ENCODE assay signal across 8 cellular contexts in genomic region chr10:71889388-71889987, GRCh38. TPM values are rescaled to one million over a fixed set of nuclear protein-coding genes. Genes with fewer than 3 reads are reported as not detected.
A peak's percentile ranks its signal among the peaks of the same experiment; 100 is the strongest.
DNase-seq lines count a peak whose midpoint lies in the region; ATAC-seq, FAIRE-seq and TF ChIP-seq lines count a peak whose summit lies in the region.

No MANE protein-coding gene starts in this region.

- no peaks in the 10 kb centered on the region for H3K9me1 ChIP-seq in endothelial cell of umbilical vein (replicated peaks; ENCODE audit: control insufficient read depth, extremely low read depth, insufficient read depth, low read length)

- H4K20me1 ChIP-seq in endothelial cell of umbilical vein (replicated peaks; ENCODE audit: control insufficient read depth, extremely low read depth, insufficient read depth, low read length) = no peaks in the 10 kb centered on the region

- POLR2A ChIA-PET in Panc1 (lab: Charles Lee) = interaction anchor here (0.6 to 0.7 kb wide), 2 partner anchors 29 to 178 kb away, joined by 3 read pairs; no protein-coding TSS in a partner anchor
- POLR2A ChIA-PET in endothelial cell of umbilical vein (lab: Charles Lee) = no interaction called here

- peak; percentile 49 for FAIRE-seq in endothelial cell of umbilical vein (lab: Jason Lieb, UNC)

- peak; percentile 43 for ATAC-seq in Panc1
- ATAC-seq in HG03342 (IDR thresholded peaks at IDR 0.05; ENCODE audit: unreplicated experiment) = no peak
- no peak for ATAC-seq in GM21381 (IDR thresholded peaks at IDR 0.05; ENCODE audit: unreplicated experiment)

- dilution Hi-C loops in endothelial cell of umbilical vein (cut with MboI; ENCODE audit: extremely low pct_ligation_motif_present, low sequenced_read_pairs) = no loop called here

- TF ChIP-seq CTCF in GM06990 (IDR thresholded peaks at IDR 0.05; ENCODE audit: insufficient read depth, low read length, poor library complexity, severe bottlenecking) (peak; percentile 5), Panc1 (IDR thresholded peaks at IDR 0.05) (no peak), endothelial cell of umbilical vein (IDR thresholded peaks at IDR 0.05; ENCODE audit: extremely low read depth in 1 of 2, insufficient read depth in 1 of 2, low read depth in 1 of 2, low read length in 2 of 2) (no peak), neutrophil (IDR thresholded peaks at IDR 0.05) (no peak)

- H3K27me3 ChIP-seq in GM06990 (replicated peaks; ENCODE audit: control insufficient read depth, insufficient read depth, low read length) = no peaks in the 10 kb centered on the region
- no peaks in the 10 kb centered on the region for H3K27me3 ChIP-seq in Panc1 (ENCODE audit: control insufficient read depth, insufficient read depth, low read length)
- no peaks in the 10 kb centered on the region for H3K27me3 ChIP-seq in endothelial cell of umbilical vein (ENCODE audit: control insufficient read depth in 2 of 2, insufficient read depth in 2 of 2, low read length in 2 of 2)
- no peaks in the 10 kb centered on the region for H3K27me3 ChIP-seq in neutrophil

- peak overlapping the region; percentile 87 for H2AFZ ChIP-seq in endothelial cell of umbilical vein (ENCODE audit: low read depth, low read length)

- intact Hi-C loops in Panc1 (cut with micrococcal nuclease; ENCODE audit: unreplicated experiment) (no loop called here), endothelial cell of umbilical vein (cut with micrococcal nuclease) (loop anchor here (1.0 kb wide), 1 partner anchor 40 kb away; no protein-coding TSS in a partner anchor)

- CTCF ChIA-PET in Panc1 (lab: Charles Lee) = interaction anchor here (0.7 to 1.2 kb wide), 2 partner anchors 76 to 159 kb away, joined by 3 to 4 read pairs; no protein-coding TSS in a partner anchor
- CTCF ChIA-PET in endothelial cell of umbilical vein (lab: Charles Lee) = interaction anchor here (1.5 kb wide), 1 partner anchor 39 kb away, joined by 3 read pairs; the partner anchor contains the start of gene PSAP

- peak overlapping the region; percentile 87 for H3K4me2 ChIP-seq in endothelial cell of umbilical vein (ENCODE audit: insufficient read depth, low read length)

- no TSS peak for BruUV-seq in Panc1 (replicated peaks; lab: Mats Ljungman, UMichigan)
- no TSS peak for BruUV-seq in endothelial cell of umbilical vein (replicated peaks; lab: Mats Ljungman, UMichigan)

- TF ChIP-seq POLR2A in endothelial cell of umbilical vein (IDR thresholded peaks at IDR 0.05; ENCODE audit: low read depth, low read length) = no peak

- DNase-seq in GM06990 (ENCODE audit: extremely low read depth, insufficient read length) = no peak
- DNase-seq in Panc1 (ENCODE audit: low read depth, low spot score) = no peak
- peak; percentile 32 for DNase-seq in endothelial cell of umbilical vein (ENCODE audit: low read depth, low spot score)
- no peak for DNase-seq in DMS 273 (lab: John Stamatoyannopoulos, UW; ENCODE audit: unreplicated experiment)
- no peak for DNase-seq in stimulated activated CD4-positive, alpha-beta T cell treated with anti-CD3 and anti-CD28 coated beads, Interleukin-4, amount 100 ng/mL, for 24 hours

- no peaks in the 10 kb centered on the region for H3K79me2 ChIP-seq in endothelial cell of umbilical vein (ENCODE audit: control insufficient read depth, insufficient read depth, low read length)

- H3K27ac ChIP-seq in Panc1 (ENCODE audit: low read length) (peak overlapping the region; percentile 95), endothelial cell of umbilical vein (ENCODE audit: insufficient read depth, low read depth, low read length) (peak overlapping the region; percentile 83), neutrophil (peak overlapping the region; percentile 87)

- in situ Hi-C loops in Panc1 (cut with HindIII; ENCODE audit: low pct_unique_long_range_greater_than_20kb, low sequenced_read_pairs) = no loop called here

- H3K4me1 ChIP-seq in Panc1 (ENCODE audit: control insufficient read depth, insufficient read depth, low read length) = peaks cover 51% of the 10 kb centered on the region
- peaks cover 8% of the 10 kb centered on the region for H3K4me1 ChIP-seq in endothelial cell of umbilical vein (ENCODE audit: control insufficient read depth, extremely low read depth, insufficient read depth, low read length)
- peaks cover 27% of the 10 kb centered on the region in 2 experiments for H3K4me1 ChIP-seq in neutrophil (ENCODE audit: control insufficient read depth in 1 of 2, insufficient read depth in 1 of 2, low read depth in 1 of 2, low read length in 1 of 2)

- H3K4me3 ChIP-seq in GM06990 (replicated peaks; ENCODE audit: low read depth, low read length) = peak overlapping the region; percentile 45
- H3K4me3 ChIP-seq in Panc1 (ENCODE audit: low read depth in 2 of 2, low read length in 2 of 2) = peak overlapping the region; percentile 59 to 86
- peak overlapping the region in 2 of 3 experiments; percentile 36 to 73 for H3K4me3 ChIP-seq in endothelial cell of umbilical vein (replicated peaks in 1 of 3; ENCODE audit: insufficient read depth in 1 of 3, low read depth in 1 of 3, low read length in 3 of 3)
- peak overlapping the region; percentile 67 to 75 for H3K4me3 ChIP-seq in neutrophil (ENCODE audit: low read depth in 1 of 2, low read length in 1 of 2)

- H3K9ac ChIP-seq in endothelial cell of umbilical vein (replicated peaks; ENCODE audit: extremely low read depth, insufficient read depth, low read length) = peak overlapping the region; percentile 88

- H3K36me3 ChIP-seq in GM06990 (ENCODE audit: control insufficient read depth, insufficient read depth, low read length) (no peaks in the 10 kb centered on the region), Panc1 (ENCODE audit: control insufficient read depth, insufficient read depth, low read length) (no peaks in the 10 kb centered on the region), endothelial cell of umbilical vein (ENCODE audit: control insufficient read depth in 2 of 2, extremely low read depth in 1 of 2, insufficient read depth in 2 of 2, low read length in 2 of 2) (no peaks in the 10 kb centered on the region), neutrophil (no peaks in the 10 kb centered on the region)

- H3K9me3 ChIP-seq in Panc1 (ENCODE audit: control insufficient read depth, insufficient read depth, low read depth, low read length) = no peaks in the 10 kb centered on the region
- no peaks in the 10 kb centered on the region for H3K9me3 ChIP-seq in endothelial cell of umbilical vein (replicated peaks; ENCODE audit: control insufficient read depth, insufficient read depth, low read length)
- no peaks in the 10 kb centered on the region for H3K9me3 ChIP-seq in neutrophil

TF ChIP-seq in endothelial cell of umbilical vein, 7 proteins besides CTCF, POLR2A, EP300 and RAD21:
- TF ChIP-seq MYC (IDR thresholded peaks at IDR 0.05; ENCODE audit: low read depth, low read length) (no peak), POLR2AphosphoS5 (IDR thresholded peaks at IDR 0.05; ENCODE audit: insufficient read depth, low read depth, low read length) (no peak), FOS (IDR thresholded peaks at IDR 0.05; ENCODE audit: borderline replicate concordance, insufficient read depth, low read length) (no peak), EZH2 (IDR thresholded peaks at IDR 0.05; ENCODE audit: borderline replicate concordance, low read depth, low read length, severe bottlenecking) (no peak), JUN (IDR thresholded peaks at IDR 0.05; ENCODE audit: borderline replicate concordance, insufficient read depth, insufficient read length, low read depth) (no peak)
TF ChIP-seq in endothelial cell of umbilical vein: peak in this region for 0.

RNA-seq across cellular contexts. Expression of gene PSAP, which starts 38.4 kb away (rescaled TPM):
- total RNA-seq in Panc1 (2021; ENCODE audit: unreplicated experiment) = 3,649 TPM
- 4,189 TPM for polyA plus RNA-seq in Panc1 (2012; ENCODE audit: insufficient read length)
- 623 and 644 TPM in 2 replicates for total RNA-seq in endothelial cell of umbilical vein
- polyA plus RNA-seq in endothelial cell of umbilical vein = 1,415 and 1,476 TPM in 2 replicates
- polyA plus RNA-seq in endothelial cell of umbilical vein (2011; cell fraction: cytosol; rRNA removed) = 1,082 and 1,116 TPM in 2 replicates
- 878 and 886 TPM in 2 replicates for polyA plus RNA-seq in endothelial cell of umbilical vein (2011; cell fraction: nucleus; rRNA removed)
- polyA plus RNA-seq in endothelial cell of umbilical vein (2012) = 996 and 1,574 TPM in 2 replicates
- 787 and 997 TPM in 2 replicates for polyA minus RNA-seq in endothelial cell of umbilical vein
- 191 TPM for polyA minus RNA-seq in endothelial cell of umbilical vein (2011; cell fraction: cytosol; rRNA and poly(A)+ RNA removed)
- polyA minus RNA-seq in endothelial cell of umbilical vein (2011; cell fraction: nucleus; rRNA and poly(A)+ RNA removed) = 216 and 227 TPM in 2 replicates
